ENCODE assay signal across 17 cellular contexts in genomic region chr7:73879977-73880681, GRCh38. TPM values are rescaled to one million over a fixed set of nuclear protein-coding genes. Genes with fewer than 3 reads are reported as not detected.
DNase-seq lines count a peak whose midpoint lies in the region; ATAC-seq and TF ChIP-seq lines count a peak whose summit lies in the region.
"Had no signal": no experiment of that assay in that cellular context is flagged by ENCODE, and none has a peak within 500 bp of the region (broad histone marks: within the 10 kb centered on the region; RNA-seq: fewer than 3 reads in every experiment).

No MANE protein-coding gene starts in this region.

- WGBS in adrenal gland, 4 donors: 43 to 58% (median 47%) methylated on average over 14 to 18 of the region's 18 CpGs

- peaks cover 0 to 10% of the 10 kb centered on the region in 2 donors for H3K4me1 ChIP-seq in adrenal gland (replicated peaks in 1 of 2)
- H3K4me1 ChIP-seq: foreskin keratinocyte, prostate gland, testis had no signal

- peaks cover 4% of the 10 kb centered on the region for H3K27me3 ChIP-seq in adrenal gland
- H3K27me3 ChIP-seq: BLaER1, testis had no signal

- DNase-seq in AG10803 (ENCODE audit: low read depth) (peak; percentile 96), adrenal gland (peak in 5 of 7 donors; percentile 22 to 64 (median 36)), left ventricle myocardium superior (peak; percentile 79), posterior vena cava (ENCODE audit: low spot score) (peak; percentile 88), T1000 (lab: John Stamatoyannopoulos, UW) (no peak), NCI-H345 (lab: John Stamatoyannopoulos, UW) (no peak), NCI-H748 (lab: John Stamatoyannopoulos, UW; ENCODE audit: unreplicated experiment) (no peak), HEK293T (ENCODE audit: extremely low spot score) (no peak)
- DNase-seq: activated CD4-positive, CD25-positive, alpha-beta regulatory T cell; activated T-cell treated with anti-CD3 and anti-CD28 coated beads, Interleukin-2, amount 50 U/mL, for 24 hours; foreskin keratinocyte; NCI-H510A; SHP77; testis had no signal

- H3K4me3 ChIP-seq in AG10803 (ENCODE audit: low read length): no peak overlapping the region
- no peak overlapping the region for H3K4me3 ChIP-seq in adrenal gland
- H3K4me3 ChIP-seq: BLaER1, prostate gland, testis had no signal

- TF ChIP-seq CTCF in AG10803 (conservative IDR thresholded peaks at IDR 0.05; ENCODE audit: low read length) (no peak), adrenal gland (IDR thresholded peaks at IDR 0.05) (no peak)

- CTCF ChIA-PET in HEK293T (lab: Yijun Ruan, JAX): no interaction called here

- POLR2A ChIA-PET in HEK293T (lab: Yijun Ruan, JAX): no interaction called here

- H3K9me3 ChIP-seq in adrenal gland (replicated peaks in 1 of 3): no peaks in the 10 kb centered on the region
- H3K9me3 ChIP-seq: BLaER1, prostate gland, testis had no signal

- intact Hi-C loops in adrenal gland (cut with DNase I): no loop called here
- intact Hi-C loops in left ventricle myocardium superior (cut with micrococcal nuclease): loop anchor here (10.0 kb wide), 1 partner anchor 145 kb away; the partner anchor contains the start of gene ELN
- intact Hi-C loops in posterior vena cava (cut with DNase I): no loop called here

- H3K27ac ChIP-seq in adrenal gland: peak overlapping the region in 1 of 5 donors; percentile 61
- H3K27ac ChIP-seq: BLaER1, foreskin keratinocyte, prostate gland, testis had no signal

- no peaks in the 10 kb centered on the region for H3K36me3 ChIP-seq in adrenal gland (replicated peaks in 1 of 2)
- H3K36me3 ChIP-seq: BLaER1, prostate gland had no signal

- TF ChIP-seq POLR2A in adrenal gland (IDR thresholded peaks at IDR 0.05): no peak

- ATAC-seq in left ventricle myocardium superior: peak; percentile 87
- ATAC-seq: foreskin keratinocyte had no signal

TF ChIP-seq in HEK293T, 16 proteins besides CTCF, POLR2A, EP300 and RAD21:
- TF ChIP-seq LEF1 (IDR thresholded peaks at IDR 0.05; ENCODE audit: borderline replicate concordance) (no peak), SP1 (IDR thresholded peaks at IDR 0.05) (no peak), FOXM1 (IDR thresholded peaks at IDR 0.05; ENCODE audit: borderline replicate concordance) (no peak), BHLHE40 (IDR thresholded peaks at IDR 0.05; ENCODE audit: borderline replicate concordance) (no peak), ELF4 (IDR thresholded peaks at IDR 0.05) (no peak), NFRKB (IDR thresholded peaks at IDR 0.05) (no peak), HDGF (IDR thresholded peaks at IDR 0.05; ENCODE audit: borderline replicate concordance) (no peak), FOXK2 (IDR thresholded peaks at IDR 0.05) (no peak), FOXA1 (IDR thresholded peaks at IDR 0.05) (no peak), L3MBTL2 (conservative IDR thresholded peaks at IDR 0.05) (no peak), TARDBP (IDR thresholded peaks at IDR 0.05) (no peak), SUZ12 (IDR thresholded peaks at IDR 0.05) (no peak), ZNF384 (IDR thresholded peaks at IDR 0.05) (no peak), ARNT (IDR thresholded peaks at IDR 0.05) (no peak), CTBP1 (IDR thresholded peaks at IDR 0.05; ENCODE audit: borderline replicate concordance) (no peak)
- TF ChIP-seq, protein P1, sequence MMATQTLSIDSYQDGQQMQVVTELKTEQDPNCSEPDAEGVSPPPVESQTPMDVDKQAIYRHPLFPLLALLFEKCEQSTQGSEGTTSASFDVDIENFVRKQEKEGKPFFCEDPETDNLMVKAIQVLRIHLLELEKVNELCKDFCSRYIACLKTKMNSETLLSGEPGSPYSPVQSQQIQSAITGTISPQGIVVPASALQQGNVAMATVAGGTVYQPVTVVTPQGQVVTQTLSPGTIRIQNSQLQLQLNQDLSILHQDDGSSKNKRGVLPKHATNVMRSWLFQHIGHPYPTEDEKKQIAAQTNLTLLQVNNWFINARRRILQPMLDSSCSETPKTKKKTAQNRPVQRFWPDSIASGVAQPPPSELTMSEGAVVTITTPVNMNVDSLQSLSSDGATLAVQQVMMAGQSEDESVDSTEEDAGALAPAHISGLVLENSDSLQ (IDR thresholded peaks at IDR 0.05): no peak

RNA-seq across cellular contexts. Expression of gene TMEM270, which starts 19.2 kb away (rescaled TPM):
- total RNA-seq in adrenal gland: not detected
- under 1 TPM in 2 of 3 donors, not detected in 1; 0.20 to 0.56 TPM for polyA plus RNA-seq in adrenal gland
- not detected for total RNA-seq in left ventricle myocardium superior
- total RNA-seq in posterior vena cava: not detected
- total RNA-seq: foreskin keratinocyte, lung microvascular endothelial cell had no signal
- polyA plus RNA-seq: foreskin keratinocyte had no signal

RNA-seq across cellular contexts. Expression of gene METTL27, which starts 37.8 kb away (rescaled TPM):
- total RNA-seq in adrenal gland (1 to 10 TPM in 7 of 8 donors, not detected in 1; 1.3 to 8.3 (median 3.3) TPM), left ventricle myocardium superior (0.27 TPM), posterior vena cava (1 to 10 TPM in 1 of 2 donors, under 1 TPM in 1; 0.90 to 5.1 TPM)
- 1 to 10 TPM in 2 of 3 donors, under 1 TPM in 1; 0.40 to 2.2 (median 1.1) TPM for polyA plus RNA-seq in adrenal gland

RNA-seq across cellular contexts. Expression of gene CLDN4, which starts 49.3 kb away (rescaled TPM):
- 1 to 10 TPM in 1 of 8 donors, under 1 TPM in 6, not detected in 1; 0.16 to 1.2 (median 0.41) TPM for total RNA-seq in adrenal gland
- polyA plus RNA-seq in adrenal gland: under 1 TPM; 0.04 to 0.48 (median 0.37) TPM
- not detected for total RNA-seq in left ventricle myocardium superior
- under 1 TPM; 0.38 to 0.97 TPM for total RNA-seq in posterior vena cava
- total RNA-seq: lung microvascular endothelial cell had no signal

Comparison
In these comparisons a context has a peak if more than half of its experiments do, and no peak if none do; other contexts are left out.
1. DNase-seq: peak in AG10803 (single experiment), adrenal gland (5 of 7), left ventricle myocardium superior (single experiment) and posterior vena cava (single experiment); none in T1000 (single experiment), NCI-H345 (single experiment), NCI-H748 (single experiment) and HEK293T (single experiment).